Comparison of ENCODE assay signal across 7 cellular contexts in the genomic region with DNA sequence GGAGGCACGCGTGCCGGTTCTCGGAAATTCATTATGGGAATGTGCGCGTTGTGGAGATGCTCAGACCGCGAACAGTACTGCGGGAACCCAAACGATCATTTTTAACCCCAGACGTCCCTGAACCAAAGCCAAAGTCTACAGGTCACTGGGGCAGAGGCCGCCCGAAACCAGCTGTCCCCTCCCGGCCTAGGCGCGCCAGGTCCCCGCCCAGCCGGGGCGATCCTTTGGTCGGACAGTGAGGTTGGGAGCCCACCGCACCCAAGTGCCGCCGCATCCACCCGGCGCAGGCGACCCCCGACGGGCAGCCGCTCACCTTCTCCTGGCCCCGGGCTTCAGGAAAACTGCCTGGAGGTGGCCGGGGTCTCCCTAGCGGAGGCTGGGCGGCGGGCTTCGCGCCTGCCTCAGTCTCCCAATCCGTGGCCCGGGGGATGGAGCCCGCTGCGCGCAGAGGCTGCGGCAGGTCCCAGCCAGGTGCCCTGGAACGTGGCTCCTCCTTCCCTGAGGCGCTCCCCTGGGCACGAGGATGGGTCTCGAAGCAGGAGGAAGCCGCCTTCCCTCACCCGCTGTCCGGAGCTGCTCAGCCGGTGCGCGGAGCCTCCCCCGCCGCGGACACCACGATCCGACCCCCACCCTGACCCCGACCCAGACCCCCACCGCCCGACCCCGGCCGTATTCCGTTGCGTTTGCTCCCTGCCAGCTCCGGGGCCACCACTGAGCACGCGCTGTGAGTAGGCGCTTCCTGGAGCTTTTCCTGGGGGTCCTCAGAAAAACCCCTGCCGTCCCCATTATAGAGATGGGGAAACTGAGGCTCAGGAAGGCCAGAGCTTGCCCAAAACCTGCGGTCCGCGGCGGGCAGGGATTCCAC. TPM values are rescaled to one million over a fixed set of nuclear protein-coding genes. Genes with fewer than 3 reads are reported as not detected.
DNase-seq lines count a peak whose midpoint lies in the region; ATAC-seq and TF ChIP-seq lines count a peak whose summit lies in the region.

No MANE protein-coding gene starts in this region.

- H3K4me3 ChIP-seq in skin epidermis, result peak overlapping the region; percentile 31 to 53 (median 43)

- no peaks in the 10 kb centered on the region for H3K27me3 Mint-ChIP-seq in T-cell

- no peaks in the 10 kb centered on the region for H3K36me3 Mint-ChIP-seq in T-cell

- peak overlapping the region; percentile 93 to 94 for H3K27ac Mint-ChIP-seq in T-cell

- DNase-seq in GM20000 (ENCODE audit: low spot score), result peak; percentile 67
- no peak for DNase-seq in T-cell
- peak; percentile 22 for DNase-seq in left cardiac atrium
- no peak for DNase-seq in Ammon's horn (ENCODE audit: low spot score)

- ATAC-seq in T-cell (replicated peaks in 1 of 4), result no peak
- peak in 1 of 2 donors; percentile 4 for ATAC-seq in left cardiac atrium
- no peak for ATAC-seq in GM21447 (IDR thresholded peaks at IDR 0.05; ENCODE audit: unreplicated experiment)
- ATAC-seq in HG03442 (IDR thresholded peaks at IDR 0.05; ENCODE audit: unreplicated experiment), result no peak

- H3K27ac ChIP-seq in skin epidermis, result peak overlapping the region; percentile 1 to 99 (median 61)

- no peaks in the 10 kb centered on the region for H3K9me3 Mint-ChIP-seq in T-cell

- CTCF ChIA-PET in T-cell (lab: Charles Lee), result interaction anchor here (0.6 to 2.7 kb wide), 13 partner anchors 12 to 199 kb away, joined by 3 to 15 read pairs (median 6); no protein-coding TSS in a partner anchor

- TF ChIP-seq CTCF in GM20000 (IDR thresholded peaks at IDR 0.05; ENCODE audit: extremely low read depth, missing control alignments), result no peak

- H3K4me1 Mint-ChIP-seq in T-cell, result peaks cover 43 to 45% (median 44%) of the 10 kb centered on the region in 3 donors

- intact Hi-C loops in left cardiac atrium (cut with DNase I), result loop anchor here in 1 of 2 donors (5.0 kb wide), 1 partner anchor 129 kb away; a partner anchor contains a TSS

- POLR2A ChIA-PET in T-cell (lab: Charles Lee), result interaction anchor here in 1 of 2 donors (1.3 kb wide), 1 partner anchor 18 kb away, joined by 6 read pairs; no protein-coding TSS in a partner anchor

- H3K4me3 Mint-ChIP-seq in T-cell, result peak overlapping the region; percentile 80 to 100 (median 84)

RNA-seq across cellular contexts. Expression of a gene that starts 8.1 kb away (rescaled TPM):
- total RNA-seq in T-cell (10 to 100 TPM; 16.7 to 32.2 (median 26.7) TPM), left cardiac atrium (10 to 100 TPM; 26.1 to 28.6 TPM)

RNA-seq across cellular contexts. Expression of a gene that starts 11.0 kb away (rescaled TPM):
- total RNA-seq in T-cell (100 to 1,000 TPM; 249 to 498 (median 304) TPM), left cardiac atrium (10 to 100 TPM; 31.5 to 70.7 TPM)

RNA-seq across cellular contexts. Expression of a gene that starts 58.2 kb away (rescaled TPM):
- total RNA-seq in T-cell (10 to 100 TPM; 73.4 to 91.1 (median 90.2) TPM), left cardiac atrium (100 to 1,000 TPM; 181 to 195 TPM)

Comparison
In these comparisons a context has a peak if more than half of its experiments do, and no peak if none do; other contexts are left out.
1. DNase-seq: peak in GM20000 (single experiment) and left cardiac atrium (single experiment); none in T-cell (0 of 34) and Ammon's horn (single experiment).